Comparison of ENCODE assay signal across 1 cellular context in genomic region chr6:166561766-166562165, GRCh38.
TF ChIP-seq lines count a peak whose summit lies in the region.

No MANE protein-coding gene starts in this region.

TF ChIP-seq in IMR-90, 13 proteins besides CTCF, POLR2A, EP300 and RAD21:
- TF ChIP-seq BHLHE40 (IDR thresholded peaks at IDR 0.05; ENCODE audit: low read depth, low read length), result no peak
